Comparison of ENCODE assay signal across 9 cellular contexts in genomic region chr19:33771308-33772101, GRCh38. TPM values are rescaled to one million over a fixed set of nuclear protein-coding genes. Genes with fewer than 3 reads are reported as not detected.
DNase-seq lines count a peak whose midpoint lies in the region; ATAC-seq, FAIRE-seq and TF ChIP-seq lines count a peak whose summit lies in the region.
"Had no signal": no experiment of that assay in that cellular context is flagged by ENCODE, and none has a peak within 500 bp of the region (broad histone marks: within the 10 kb centered on the region; RNA-seq: fewer than 3 reads in every experiment).

No MANE protein-coding gene starts in this region.

- in situ Hi-C loops in gastrocnemius medialis (cut with MboI; ENCODE audit: low sequenced_read_pairs in 4 of 4): loop anchor here (10.0 to 25.0 kb wide), 4 partner anchors 323 to 534 kb away; partner anchors contain the start of gene SLC7A10 (in 3 of the 4)

- H3K4me3 ChIP-seq in right cardiac atrium (ENCODE audit: low read length) (no peak overlapping the region), gastrocnemius medialis (no peak overlapping the region)

- H3K9me3 ChIP-seq in right cardiac atrium (ENCODE audit: control insufficient read depth, low read length) (no peaks in the 10 kb centered on the region), gastrocnemius medialis (no peaks in the 10 kb centered on the region)

- no peaks in the 10 kb centered on the region for H3K4me1 ChIP-seq in right cardiac atrium (ENCODE audit: control insufficient read depth, insufficient read depth, low read length)
- no peaks in the 10 kb centered on the region for H3K4me1 ChIP-seq in gastrocnemius medialis

- no peaks in the 10 kb centered on the region for H3K27me3 ChIP-seq in right cardiac atrium (ENCODE audit: control insufficient read depth, insufficient read depth)
- H3K27me3 ChIP-seq in gastrocnemius medialis: peaks cover 0 to 5% (median 0%) of the 10 kb centered on the region in 3 donors

- H3K27ac ChIP-seq in right cardiac atrium (ENCODE audit: low read length) (no peak overlapping the region), gastrocnemius medialis (no peak overlapping the region)

- TF ChIP-seq POLR2A in gastrocnemius medialis (IDR thresholded peaks at IDR 0.05): no peak

- 31% methylated on average over 20 of the region's 20 CpGs for WGBS in right cardiac atrium

- peak; percentile 43 to 84 (median 78) for TF ChIP-seq CTCF in gastrocnemius medialis (IDR thresholded peaks at IDR 0.05 in 4 of 5, conservative IDR thresholded peaks at IDR 0.05 in 1 of 5)

- no peaks in the 10 kb centered on the region for H3K36me3 ChIP-seq in gastrocnemius medialis

- FAIRE-seq in GM18507 (lab: Jason Lieb, UNC): peak; percentile 47
- FAIRE-seq: islet of Langerhans had no signal

- peak; percentile 51 for DNase-seq in A172 (ENCODE audit: low spot score)
- DNase-seq in GM18507 (ENCODE audit: extremely low spot score, insufficient read length, low read depth): peak; percentile 38
- DNase-seq in NCI-H1417 treated with DMSO at 0.1 percent for 48 hours (lab: John Stamatoyannopoulos, UW): peak; percentile 32
- peak; percentile 26 to 65 (median 48) for DNase-seq in T-helper 1 cell
- peak; percentile 14 for DNase-seq in amniotic stem cell (lab: John Stamatoyannopoulos, UW)
- peak; percentile 69 to 89 (median 87) for DNase-seq in right cardiac atrium
- DNase-seq in gastrocnemius medialis: peak in 1 of 2 donors; percentile 24

- intact Hi-C loops in right cardiac atrium (cut with DNase I) (loop anchor here (2.0 to 10.0 kb wide), 6 partner anchors 323 to 537 kb away; no protein-coding TSS in a partner anchor), gastrocnemius medialis (cut with DNase I; ENCODE audit: low total_unique reads) (loop anchor here (1.0 to 5.0 kb wide), 3 partner anchors 341 to 529 kb away; no protein-coding TSS in a partner anchor)

- ATAC-seq in right cardiac atrium (peak; percentile 47 to 76), gastrocnemius medialis (peak; percentile 55 to 56), HG02870 (IDR thresholded peaks at IDR 0.05; ENCODE audit: unreplicated experiment) (no peak)

RNA-seq across cellular contexts. Expression of gene KCTD15, which starts 25.2 kb away (rescaled TPM):
- 4.6 and 7.8 TPM in 2 replicates for total RNA-seq in A172 (2014; rRNA removed; shearing (Covaris generic))
- total RNA-seq in right cardiac atrium (10 to 100 TPM; 10.6 to 14.6 (median 12.7) TPM), gastrocnemius medialis (10 to 100 TPM in 1 of 4 donors, 1 to 10 TPM in 3; 1.9 to 14.8 (median 5.8) TPM)
- polyA plus RNA-seq in right cardiac atrium: 10.3 TPM
